Comparison of ENCODE assay signal across 1 cellular context in genomic region chr2:229780856-229781773, GRCh38.
TF ChIP-seq lines count a peak whose summit lies in the region.

No MANE protein-coding gene starts in this region.

TF ChIP-seq in GM23338, 12 proteins besides CTCF, POLR2A, EP300 and RAD21 (continued from another document):
- TF ChIP-seq ZNF114 (CRISPR knock-in tag; IDR thresholded peaks at IDR 0.05) (no peak), ETS1 (IDR thresholded peaks at IDR 0.05) (no peak)
